ENCODE assay signal across 21 cellular contexts in genomic region chr11:134206185-134206584, GRCh38. TPM values are rescaled to one million over a fixed set of nuclear protein-coding genes. Genes with fewer than 3 reads are reported as not detected.
DNase-seq lines count a peak whose midpoint lies in the region; ATAC-seq, FAIRE-seq and TF ChIP-seq lines count a peak whose summit lies in the region.
"Had no signal": no experiment of that assay in that cellular context is flagged by ENCODE, and none has a peak within 500 bp of the region (broad histone marks: within the 10 kb centered on the region; RNA-seq: fewer than 3 reads in every experiment).

No MANE protein-coding gene starts in this region.

- no peak overlapping the region for H3K4me3 Mint-ChIP-seq in memory B cell
- H3K4me3 Mint-ChIP-seq in CD14-positive monocyte: no peak overlapping the region
- H3K4me3 Mint-ChIP-seq: B cell; CD4-positive, alpha-beta T cell; CD8-positive, alpha-beta T cell had no signal

- H3K4me3 ChIP-seq in BE2C (ENCODE audit: low read depth, low read length): no peak overlapping the region
- H3K4me3 ChIP-seq in right atrium auricular region: no peak overlapping the region
- H3K4me3 ChIP-seq: A549, BLaER1 had no signal

- H3K36me3 Mint-ChIP-seq in memory B cell (peaks cover 26% of the 10 kb centered on the region), CD14-positive monocyte (peaks cover 69 to 88% of the 10 kb centered on the region in 2 donors)

- H3K4me1 Mint-ChIP-seq in memory B cell (no peaks in the 10 kb centered on the region), CD14-positive monocyte (no peaks in the 10 kb centered on the region)
- H3K4me1 Mint-ChIP-seq: B cell had no signal

- no peak; the same call in 2 of the 3 replicates for ATAC-seq in SK-N-SH treated with all-trans-retinoic acid at 6 μM for 48 hours
- ATAC-seq in foreskin keratinocyte: peak; percentile 40
- ATAC-seq in memory B cell (ENCODE audit: low read depth): no peak
- no peak for ATAC-seq in GM18517 (IDR thresholded peaks at IDR 0.05; ENCODE audit: unreplicated experiment)
- ATAC-seq: A549; CD8-positive, alpha-beta T cell had no signal

- no peak for FAIRE-seq in frontal cortex (lab: Jason Lieb, UNC)
- FAIRE-seq: A549, G401.6 had no signal

- H3K9me3 ChIP-seq in BE2C (no peaks in the 10 kb centered on the region), right atrium auricular region (no peaks in the 10 kb centered on the region)
- H3K9me3 ChIP-seq: A549, BLaER1, Caco-2 had no signal

- H3K9me3 Mint-ChIP-seq in memory B cell (no peaks in the 10 kb centered on the region), CD14-positive monocyte (peaks cover 0 to 1% (median 0%) of the 10 kb centered on the region in 7 donors)
- H3K9me3 Mint-ChIP-seq: CD4-positive, alpha-beta T cell; CD8-positive, alpha-beta T cell had no signal

- peak; percentile 48 for DNase-seq in BE2C
- no peak for DNase-seq in foreskin keratinocyte
- no peak for DNase-seq in memory B cell (ENCODE audit: low spot score in 2 of 2)
- no peak for DNase-seq in CD14-positive monocyte (ENCODE audit: low spot score)
- DNase-seq in right atrium auricular region (ENCODE audit: low spot score): no peak
- no peak for DNase-seq in frontal cortex (ENCODE audit: low spot score in 2 of 2)
- DNase-seq: AML-193; C1 segment of cervical spinal cord; Caco-2; Calu3; CD4-positive, alpha-beta T cell; CD8-positive, alpha-beta T cell; DMS79 treated with DMSO at 0.1 percent for 48 hours; GF-D8 had no signal

- peaks cover 12% of the 10 kb centered on the region for H3K4me1 ChIP-seq in BE2C
- no peaks in the 10 kb centered on the region for H3K4me1 ChIP-seq in foreskin keratinocyte
- no peaks in the 10 kb centered on the region for H3K4me1 ChIP-seq in right atrium auricular region
- H3K4me1 ChIP-seq: A549, BLaER1, Caco-2 had no signal

- H3K36me3 ChIP-seq in BE2C: peaks cover 96% of the 10 kb centered on the region
- H3K36me3 ChIP-seq in right atrium auricular region: peaks cover 50% of the 10 kb centered on the region

- H3K27ac Mint-ChIP-seq in memory B cell (peak overlapping the region; percentile 25), CD14-positive monocyte (no peak overlapping the region)
- H3K27ac Mint-ChIP-seq: B cell; CD4-positive, alpha-beta T cell; CD8-positive, alpha-beta T cell had no signal

- no peak overlapping the region for H3K27ac ChIP-seq in foreskin keratinocyte
- H3K27ac ChIP-seq in right atrium auricular region: no peak overlapping the region
- H3K27ac ChIP-seq: 22Rv1, A549, BLaER1 had no signal

- no peaks in the 10 kb centered on the region for H3K27me3 Mint-ChIP-seq in memory B cell
- no peaks in the 10 kb centered on the region for H3K27me3 Mint-ChIP-seq in CD14-positive monocyte (ENCODE audit: low read depth in 3 of 3)
- H3K27me3 Mint-ChIP-seq: B cell; CD4-positive, alpha-beta T cell had no signal

- no peaks in the 10 kb centered on the region for H3K27me3 ChIP-seq in BE2C
- no peaks in the 10 kb centered on the region for H3K27me3 ChIP-seq in foreskin keratinocyte
- no peaks in the 10 kb centered on the region for H3K27me3 ChIP-seq in right atrium auricular region
- H3K27me3 ChIP-seq: BLaER1 had no signal

- intact Hi-C loops in CD14-positive monocyte (cut with micrococcal nuclease): no loop called here

- no peak for TF ChIP-seq CTCF in BE2C (IDR thresholded peaks at IDR 0.05; ENCODE audit: low read depth, low read length)
- TF ChIP-seq CTCF in foreskin keratinocyte (conservative IDR thresholded peaks at IDR 0.05): no peak
- no peak for TF ChIP-seq CTCF in CD14-positive monocyte (IDR thresholded peaks at IDR 0.05)
- TF ChIP-seq CTCF in right atrium auricular region (IDR thresholded peaks at IDR 0.05): no peak

TF ChIP-seq in SK-N-SH treated with all-trans-retinoic acid at 6 μM for 48 hours, 23 proteins besides CTCF, POLR2A, EP300 and RAD21:
- TF ChIP-seq ZFP30 (CRISPR knock-in tag; IDR thresholded peaks at IDR 0.05) (no peak), TCF4 (CRISPR knock-in tag; IDR thresholded peaks at IDR 0.05; ENCODE audit: borderline replicate concordance) (peak; percentile 25; the same call in 1 of the 2 replicates), ZNF565 (CRISPR knock-in tag; conservative IDR thresholded peaks at IDR 0.05; ENCODE audit: low read depth) (no peak), TSHZ2 (CRISPR knock-in tag; IDR thresholded peaks at IDR 0.05) (no peak)

RNA-seq across cellular contexts. Expression of gene NCAPD3, which starts 17.6 kb away (rescaled TPM):
- polyA plus RNA-seq in BE2C (2012; ENCODE audit: insufficient read depth, insufficient read length, low read depth): 75.8 TPM
- 32.3 and 40.7 TPM in 2 replicates for total RNA-seq in foreskin keratinocyte
- polyA plus RNA-seq in foreskin keratinocyte: 9.7 and 13.7 TPM in 2 replicates
- polyA plus RNA-seq in CD14-positive monocyte: 1 to 10 TPM; 4.0 to 6.0 TPM
- 1 to 10 TPM; 4.0 to 5.5 TPM for total RNA-seq in right atrium auricular region
- total RNA-seq in frontal cortex: 11.0 TPM

RNA-seq across cellular contexts. Expression of gene VPS26B, which starts 18.3 kb away (rescaled TPM):
- polyA plus RNA-seq in BE2C (2012; ENCODE audit: insufficient read depth, insufficient read length, low read depth): 99.7 TPM
- total RNA-seq in foreskin keratinocyte: 39.3 and 40.3 TPM in 2 replicates
- 30.8 and 31.0 TPM in 2 replicates for polyA plus RNA-seq in foreskin keratinocyte
- 10 to 100 TPM; 30.4 to 34.3 TPM for polyA plus RNA-seq in CD14-positive monocyte
- 10 to 100 TPM; 24.9 to 25.1 TPM for total RNA-seq in right atrium auricular region
- total RNA-seq in frontal cortex: 61.1 TPM

RNA-seq across cellular contexts. Expression of gene THYN1, which starts 47.0 kb away (rescaled TPM):
- 38.9 TPM for polyA plus RNA-seq in BE2C (2012; ENCODE audit: insufficient read depth, insufficient read length, low read depth)
- total RNA-seq in foreskin keratinocyte: 52.7 and 55.2 TPM in 2 replicates
- 54.1 and 56.4 TPM in 2 replicates for polyA plus RNA-seq in foreskin keratinocyte
- polyA plus RNA-seq in CD14-positive monocyte: 10 to 100 TPM; 57.6 to 65.7 TPM
- total RNA-seq in right atrium auricular region: 10 to 100 TPM; 35.8 to 47.1 TPM
- 44.4 TPM for total RNA-seq in frontal cortex

RNA-seq across cellular contexts. Expression of gene ACAD8, which starts 47.2 kb away (rescaled TPM):
- polyA plus RNA-seq in BE2C (2012; ENCODE audit: insufficient read depth, insufficient read length, low read depth): 34.0 TPM
- 17.2 and 17.7 TPM in 2 replicates for total RNA-seq in foreskin keratinocyte
- 13.2 TPM in 2 replicates for polyA plus RNA-seq in foreskin keratinocyte
- 10 to 100 TPM; 16.7 to 19.3 TPM for polyA plus RNA-seq in CD14-positive monocyte
- total RNA-seq in right atrium auricular region: 10 to 100 TPM; 17.6 to 32.9 TPM
- 24.5 TPM for total RNA-seq in frontal cortex
